Comparison of ENCODE assay signal across 23 cellular contexts in the genomic region with DNA sequence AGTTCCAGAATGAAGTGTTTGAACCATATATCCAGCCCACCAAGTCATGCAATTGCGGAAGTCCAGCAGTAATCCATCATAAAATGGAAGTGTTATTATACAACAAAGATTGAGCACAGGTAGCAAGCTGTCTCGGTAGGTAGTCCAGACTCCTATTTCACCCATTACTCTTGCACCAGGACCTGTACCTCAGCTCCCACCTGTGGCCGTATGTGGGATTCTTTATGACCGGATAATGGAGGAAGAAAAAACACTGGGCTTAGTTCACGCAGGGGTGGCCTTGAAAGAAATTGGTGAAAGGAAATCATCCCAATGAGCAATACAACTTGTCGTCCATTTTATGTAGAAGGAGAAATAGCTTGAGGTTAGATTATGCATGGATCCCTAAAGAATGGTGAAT.
DNase-seq lines count a peak whose midpoint lies in the region; ATAC-seq, FAIRE-seq and TF ChIP-seq lines count a peak whose summit lies in the region.
"Had no signal": no experiment of that assay in that cellular context is flagged by ENCODE, and none has a peak within 500 bp of the region (broad histone marks: within the 10 kb centered on the region; RNA-seq: fewer than 3 reads in every experiment).

No MANE protein-coding gene starts in this region.

- no peaks in the 10 kb centered on the region for H4K20me1 ChIP-seq in osteoblast (ENCODE audit: insufficient read depth, low read length)

- H3K4me2 ChIP-seq in osteoblast (ENCODE audit: insufficient read depth, low read length) = no peak overlapping the region

- H3K4me1 ChIP-seq in right lobe of liver (no peaks in the 10 kb centered on the region), osteoblast (ENCODE audit: insufficient read depth, low read length) (no peaks in the 10 kb centered on the region)
- H3K4me1 ChIP-seq: breast epithelium, prostate gland had no signal

- WGBS in right lobe of liver (ENCODE audit: insufficient coverage, low coverage, low lambda C conversion rate, missing lambda C conversion rate) = 47% methylated on average over 6 of the region's 6 CpGs

- H3K9me3 ChIP-seq in right lobe of liver = no peaks in the 10 kb centered on the region
- H3K9me3 ChIP-seq in osteoblast (ENCODE audit: low read depth, low read length) = no peaks in the 10 kb centered on the region
- H3K9me3 ChIP-seq: breast epithelium, prostate gland had no signal

- FAIRE-seq in bronchial epithelial cell (lab: Jason Lieb, UNC) = no peak

- H3K4me3 ChIP-seq in bronchial epithelial cell (ENCODE audit: low read depth, low read length) (no peak overlapping the region), right lobe of liver (no peak overlapping the region), osteoblast (ENCODE audit: insufficient read depth, low read length) (no peak overlapping the region)
- H3K4me3 ChIP-seq: breast epithelium, prostate gland had no signal

- no peak for TF ChIP-seq POLR2A in right lobe of liver (IDR thresholded peaks at IDR 0.05)

- no peak overlapping the region for H2AFZ ChIP-seq in osteoblast (ENCODE audit: low read length)

- ATAC-seq in right lobe of liver (peak; percentile 71 to 84 (median 77)), HG03520 (IDR thresholded peaks at IDR 0.05; ENCODE audit: unreplicated experiment) (no peak)
- ATAC-seq: Right ventricle myocardium inferior had no signal

- no peaks in the 10 kb centered on the region for H3K79me2 ChIP-seq in osteoblast (ENCODE audit: insufficient read depth, low read length)

- H3K36me3 ChIP-seq in bronchial epithelial cell (ENCODE audit: control insufficient read depth, insufficient read depth, low read length) (no peaks in the 10 kb centered on the region), right lobe of liver (no peaks in the 10 kb centered on the region), osteoblast (ENCODE audit: insufficient read depth, low read length) (no peaks in the 10 kb centered on the region)
- H3K36me3 ChIP-seq: breast epithelium, prostate gland had no signal

- TF ChIP-seq CTCF in LNCAP (IDR thresholded peaks at IDR 0.05) = peak; percentile 23; the same call in 1 of the 2 replicates
- peak; percentile 50 for TF ChIP-seq CTCF in bronchial epithelial cell (IDR thresholded peaks at IDR 0.05; ENCODE audit: insufficient read depth, low read length, severe bottlenecking)
- peak; percentile 11 to 35 (median 28) for TF ChIP-seq CTCF in right lobe of liver (IDR thresholded peaks at IDR 0.05)
- no peak for TF ChIP-seq CTCF in osteoblast (IDR thresholded peaks at IDR 0.05; ENCODE audit: extremely low read depth, low read depth, low read length)

- H3K27ac ChIP-seq in right lobe of liver = no peak overlapping the region
- no peak overlapping the region for H3K27ac ChIP-seq in osteoblast (ENCODE audit: low read depth, low read length)
- H3K27ac ChIP-seq: breast epithelium, prostate gland had no signal

- no peaks in the 10 kb centered on the region for H3K27me3 ChIP-seq in bronchial epithelial cell (ENCODE audit: control insufficient read depth, insufficient read depth, low read length)
- no peaks in the 10 kb centered on the region for H3K27me3 ChIP-seq in right lobe of liver
- no peaks in the 10 kb centered on the region for H3K27me3 ChIP-seq in osteoblast (ENCODE audit: insufficient read depth, low read length)
- H3K27me3 ChIP-seq: breast epithelium had no signal

- intact Hi-C loops in right lobe of liver (cut with DNase I) = loop anchor here in 1 of 2 donors (10.0 kb wide), 1 partner anchor 254 kb away; a partner anchor contains a TSS

- peak; percentile 33 for DNase-seq in DMS53 (lab: John Stamatoyannopoulos, UW)
- DNase-seq in DMS53 treated with DMSO at 0.1 percent for 48 hours (lab: John Stamatoyannopoulos, UW; ENCODE audit: unreplicated experiment) = no peak
- DNase-seq in bronchial epithelial cell (ENCODE audit: low read depth) = peak; percentile 41
- no peak for DNase-seq in right lobe of liver
- no peak for DNase-seq in mucosa of gallbladder (ENCODE audit: low spot score)
- no peak for DNase-seq in osteoblast (ENCODE audit: insufficient read length, low spot score, missing footprints)
- DNase-seq: activated B cell treated with CpG ODN at 0.5 μM for 24 hours; activated naive CD4-positive, alpha-beta T cell treated with anti-CD3 and anti-CD28 coated beads, Interleukin-2, amount 50 U/mL, for 16 hours; AML-193; amygdala; dermis blood vessel endothelial cell; DMS79; HCEC 1CT; kidney glomerular epithelial cell; mammary epithelial cell; MM.1S; NCI-H1436 treated with DMSO at 0.1 percent for 48 hours; NCI-H69 had no signal

Comparison
In these comparisons a context has a peak if more than half of its experiments do, and no peak if none do; other contexts are left out.
1. DNase-seq: peak in DMS53 (single experiment) and bronchial epithelial cell (single experiment); none in DMS53 treated with DMSO at 0.1 percent for 48 hours (single experiment), right lobe of liver (0 of 3), mucosa of gallbladder (single experiment) and osteoblast (single experiment).